Comparison of ENCODE assay signal across 15 cellular contexts in genomic region chr3:69209413-69209812, GRCh38.
"Had no signal": no experiment of that assay in that cellular context is flagged by ENCODE, and none has a peak within 500 bp of the region (broad histone marks: within the 10 kb centered on the region; RNA-seq: fewer than 3 reads in every experiment).

No MANE protein-coding gene starts in this region.

- H3K9me3 ChIP-seq: ovary, right lobe of liver, upper lobe of right lung had no signal

- H3K27me3 ChIP-seq: ovary, right lobe of liver, upper lobe of right lung had no signal

- H3K36me3 ChIP-seq: ovary, right lobe of liver had no signal

- DNase-seq: activated CD4-positive, alpha-beta memory T cell treated with anti-CD3 and anti-CD28 coated beads for 36 hours; activated CD4-positive, alpha-beta T cell treated with anti-CD3 and anti-CD28 coated beads for 1 hour; activated gamma-delta T cell; activated naive CD8-positive, alpha-beta T cell treated with anti-CD3 and anti-CD28 coated beads for 36 hours; activated T-cell treated with anti-CD3 and anti-CD28 coated beads, Interleukin-2, amount 50 U/mL, for 4 hours; cortex of kidney; effector CD4-positive, alpha-beta T cell; foreskin melanocyte; left ventricle myocardium superior; mesendoderm; ovary; right lobe of liver; stimulated activated naive CD8-positive, alpha-beta T cell treated with anti-CD3 and anti-CD28 coated beads, Interleukin-15, amount 100 ng/mL, for 72 hours; upper lobe of right lung had no signal

- H3K27ac ChIP-seq: ovary, right lobe of liver, upper lobe of right lung, VCaP had no signal

- H3K4me3 ChIP-seq: ovary, right lobe of liver, upper lobe of right lung had no signal

- ATAC-seq: activated T-cell treated with anti-CD3 and anti-CD28 coated beads, Interleukin-2, amount 50 U/mL, for 4 hours; left ventricle myocardium superior; right lobe of liver; stimulated activated naive CD8-positive, alpha-beta T cell treated with anti-CD3 and anti-CD28 coated beads, Interleukin-15, amount 100 ng/mL, for 72 hours; upper lobe of right lung had no signal
